In genomic region chr3:172685331-172686214, GRCh38 we compare ENCODE assay signal across 13 cellular contexts. TPM values are rescaled to one million over a fixed set of nuclear protein-coding genes. Genes with fewer than 3 reads are reported as not detected.
DNase-seq lines count a peak whose midpoint lies in the region; ATAC-seq and TF ChIP-seq lines count a peak whose summit lies in the region.
"Had no signal": no experiment of that assay in that cellular context is flagged by ENCODE, and none has a peak within 500 bp of the region (broad histone marks: within the 10 kb centered on the region; RNA-seq: fewer than 3 reads in every experiment).

No MANE protein-coding gene starts in this region.

- 76 to 79% methylated on average over 7 of the region's 7 CpGs for WGBS in GM23248 (ENCODE audit: low coverage in 1 of 2, low lambda C conversion rate in 2 of 2, missing lambda C conversion rate in 2 of 2), 2 experiments
- 61 to 72% methylated on average over 5 to 7 of the region's 7 CpGs for WGBS in gastroesophageal sphincter (ENCODE audit: low coverage in 1 of 2), 2 donors

- ATAC-seq in foreskin keratinocyte (peak; percentile 88), gastroesophageal sphincter (no peak), GM19455 (IDR thresholded peaks at IDR 0.05; ENCODE audit: unreplicated experiment) (no peak)
- ATAC-seq: effector memory CD8-positive, alpha-beta T cell; HepG2 had no signal

- POLR2A ChIA-PET in activated CD4-positive, alpha-beta memory T cell treated with anti-CD3 and anti-CD28 coated beads, Interleukin-2, amount 10 ng/mL, durations not matched to agents 7 days and 5 days (lab: Charles Lee): interaction anchor here (1.0 to 1.3 kb wide), 3 partner anchors 25 to 65 kb away, joined by 3 to 4 read pairs (median 3); partner anchors contain the start of genes ECT2 and NCEH1

- H3K4me2 ChIP-seq in GM23248 (ENCODE audit: unreplicated experiment): no peak overlapping the region

- H3K9me3 ChIP-seq in GM23248 (ENCODE audit: low read depth) (no peaks in the 10 kb centered on the region), gastroesophageal sphincter (no peaks in the 10 kb centered on the region)
- H3K9me3 ChIP-seq: sigmoid colon had no signal

- no peak for TF ChIP-seq POLR2A in gastroesophageal sphincter (IDR thresholded peaks at IDR 0.05)

- in situ Hi-C loops in GM23248 (cut with MboI): no loop called here

- H3K36me3 Mint-ChIP-seq in activated CD4-positive, alpha-beta memory T cell treated with anti-CD3 and anti-CD28 coated beads, Interleukin-2, amount 10 ng/mL, durations not matched to agents 7 days and 5 days (ENCODE audit: low read depth): no peaks in the 10 kb centered on the region

- no peaks in the 10 kb centered on the region for H4K20me1 ChIP-seq in GM23248 (ENCODE audit: insufficient read depth)

- H3K9me3 Mint-ChIP-seq in activated CD4-positive, alpha-beta memory T cell treated with anti-CD3 and anti-CD28 coated beads, Interleukin-2, amount 10 ng/mL, durations not matched to agents 7 days and 5 days: no peaks in the 10 kb centered on the region
- H3K9me3 Mint-ChIP-seq: effector memory CD8-positive, alpha-beta T cell had no signal

- H3K9ac ChIP-seq in GM23248: no peak overlapping the region

- CTCF ChIA-PET in activated CD4-positive, alpha-beta memory T cell treated with anti-CD3 and anti-CD28 coated beads, Interleukin-2, amount 10 ng/mL, durations not matched to agents 7 days and 5 days (lab: Charles Lee): interaction anchor here (0.9 to 5.6 kb wide), 6 partner anchors 12 to 124 kb away, joined by 3 to 45 read pairs (median 5); partner anchors contain the start of gene NCEH1

- no peaks in the 10 kb centered on the region for H3K27me3 ChIP-seq in GM23248 (replicated peaks; ENCODE audit: insufficient read depth)
- no peaks in the 10 kb centered on the region for H3K27me3 ChIP-seq in foreskin keratinocyte
- no peaks in the 10 kb centered on the region for H3K27me3 ChIP-seq in gastroesophageal sphincter
- H3K27me3 ChIP-seq: sigmoid colon had no signal

- H3K4me1 Mint-ChIP-seq in activated CD4-positive, alpha-beta memory T cell treated with anti-CD3 and anti-CD28 coated beads, Interleukin-2, amount 10 ng/mL, durations not matched to agents 7 days and 5 days: peaks cover 32% of the 10 kb centered on the region

- H3K9me2 ChIP-seq in GM23248 (ENCODE audit: insufficient read depth): no peaks in the 10 kb centered on the region

- peaks cover 64% of the 10 kb centered on the region for H3K79me2 ChIP-seq in GM23248 (ENCODE audit: insufficient read depth)

- H3K36me3 ChIP-seq in GM23248 (ENCODE audit: low read depth) (no peaks in the 10 kb centered on the region), gastroesophageal sphincter (no peaks in the 10 kb centered on the region)
- H3K36me3 ChIP-seq: sigmoid colon had no signal

- peak overlapping the region; percentile 1 for H3K4me3 Mint-ChIP-seq in activated CD4-positive, alpha-beta memory T cell treated with anti-CD3 and anti-CD28 coated beads, Interleukin-2, amount 10 ng/mL, durations not matched to agents 7 days and 5 days
- H3K4me3 Mint-ChIP-seq: effector memory CD8-positive, alpha-beta T cell had no signal

- H3F3A ChIP-seq in GM23248 (ENCODE audit: insufficient read depth): peaks cover 8% of the 10 kb centered on the region; the same call in 1 of the 2 replicates

- peak overlapping the region; percentile 63 for H3K27ac Mint-ChIP-seq in activated CD4-positive, alpha-beta memory T cell treated with anti-CD3 and anti-CD28 coated beads, Interleukin-2, amount 10 ng/mL, durations not matched to agents 7 days and 5 days
- H3K27ac Mint-ChIP-seq: effector memory CD8-positive, alpha-beta T cell had no signal

- H2AFZ ChIP-seq in GM23248: no peak overlapping the region

- peaks cover 13% of the 10 kb centered on the region for H3K4me1 ChIP-seq in GM23248 (ENCODE audit: insufficient read depth)
- H3K4me1 ChIP-seq in foreskin keratinocyte: peaks cover 22% of the 10 kb centered on the region
- H3K4me1 ChIP-seq in gastroesophageal sphincter: peaks cover 0 to 12% (median 0%) of the 10 kb centered on the region in 3 donors
- H3K4me1 ChIP-seq: sigmoid colon had no signal

- no peak for TF ChIP-seq EP300 in gastroesophageal sphincter (IDR thresholded peaks at IDR 0.05)

- DNase-seq in AG20443 (ENCODE audit: low spot score) (peak; percentile 52), GM23248 (peak; percentile 47), foreskin keratinocyte (peak; percentile 84 to 91), NCI-H1694 treated with DMSO at 0.1 percent for 48 hours (lab: John Stamatoyannopoulos, UW) (no peak)
- no peak for DNase-seq in activated CD4-positive, alpha-beta memory T cell treated with anti-CD3 and anti-CD28 coated beads, Interleukin-2, amount 10 ng/mL, durations not matched to agents 7 days and 5 days
- DNase-seq: effector memory CD8-positive, alpha-beta T cell; hippocampal formation; NCI-H1417; NCI-H526 treated with DMSO at 0.1 percent for 48 hours; sigmoid colon had no signal

- TF ChIP-seq CTCF in foreskin keratinocyte (conservative IDR thresholded peaks at IDR 0.05): peak; percentile 30
- TF ChIP-seq CTCF in gastroesophageal sphincter (IDR thresholded peaks at IDR 0.05): no peak

- H3K27me3 Mint-ChIP-seq in activated CD4-positive, alpha-beta memory T cell treated with anti-CD3 and anti-CD28 coated beads, Interleukin-2, amount 10 ng/mL, durations not matched to agents 7 days and 5 days: no peaks in the 10 kb centered on the region
- H3K27me3 Mint-ChIP-seq: effector memory CD8-positive, alpha-beta T cell had no signal

- peak overlapping the region; percentile 24; the same call in 1 of the 2 replicates for H3K27ac ChIP-seq in GM23248
- H3K27ac ChIP-seq in foreskin keratinocyte: peak overlapping the region; percentile 92
- no peak overlapping the region for H3K27ac ChIP-seq in gastroesophageal sphincter
- H3K27ac ChIP-seq: sigmoid colon had no signal

- no peak overlapping the region for H3K4me3 ChIP-seq in GM23248
- H3K4me3 ChIP-seq in gastroesophageal sphincter: no peak overlapping the region
- H3K4me3 ChIP-seq: sigmoid colon had no signal

RNA-seq across cellular contexts. Expression of gene NCEH1, which starts 25.3 kb away (rescaled TPM):
- 13.5 and 16.5 TPM in 2 replicates for total RNA-seq in GM23248 (2014; rRNA removed; shearing (Covaris generic))
- 18.4 and 19.5 TPM in 2 replicates for polyA plus RNA-seq in GM23248 (2016; fragmentation: Nextera tagmentation; extraction: Ambion mirVana)
- total RNA-seq in activated CD4-positive, alpha-beta memory T cell treated with anti-CD3 and anti-CD28 coated beads, Interleukin-2, amount 10 ng/mL, durations not matched to agents 7 days and 5 days: 1 to 10 TPM; 7.2 to 9.6 TPM
- total RNA-seq in foreskin keratinocyte: 17.4 and 18.3 TPM in 2 replicates
- polyA plus RNA-seq in foreskin keratinocyte: 4.9 and 6.3 TPM in 2 replicates
- total RNA-seq in gastroesophageal sphincter: 1 to 10 TPM; 4.5 to 9.3 (median 6.1) TPM

Comparison
In these comparisons a context has a peak if more than half of its experiments do, and no peak if none do; other contexts are left out.
1. DNase-seq: peak in AG20443 (single experiment), GM23248 (single experiment) and foreskin keratinocyte (2 of 2); none in activated CD4-positive, alpha-beta memory T cell treated with anti-CD3 and anti-CD28 coated beads, Interleukin-2, amount 10 ng/mL, durations not matched to agents 7 days and 5 days (single experiment) and NCI-H1694 treated with DMSO at 0.1 percent for 48 hours (single experiment).
2. H3K27ac ChIP-seq: peak in GM23248 (single experiment) and foreskin keratinocyte (single experiment); none in gastroesophageal sphincter (0 of 4).